In genomic region chr4:165464338-165464737, GRCh38 we compare ENCODE assay signal across 1 cellular context.
TF ChIP-seq lines count a peak whose summit lies in the region.

No MANE protein-coding gene starts in this region.

TF ChIP-seq in K562, 482 proteins besides CTCF, POLR2A, EP300 and RAD21:
- TF ChIP-seq BDP1 (IDR thresholded peaks at IDR 0.05; ENCODE audit: insufficient read depth, insufficient read length) (no peak), CEBPB (tag; IDR thresholded peaks at IDR 0.05) (no peak), CREB3 (tag; conservative IDR thresholded peaks at IDR 0.05; ENCODE audit: low read depth) (no peak), ELF2 (CRISPR knock-in tag; IDR thresholded peaks at IDR 0.05) (no peak), NFE2 (IDR thresholded peaks at IDR 0.05; ENCODE audit: low read depth) (no peak), ZKSCAN3 (CRISPR knock-in tag; IDR thresholded peaks at IDR 0.05) (no peak), HEY1 (CRISPR knock-in tag; IDR thresholded peaks at IDR 0.05; ENCODE audit: borderline replicate concordance) (no peak), ZNF511 (CRISPR knock-in tag; IDR thresholded peaks at IDR 0.05) (no peak)
